Comparison of ENCODE assay signal across 15 cellular contexts in genomic region chr3:153972862-153973261, GRCh38.
A peak's percentile ranks its signal among the peaks of the same experiment; 100 is the strongest.
DNase-seq lines count a peak whose midpoint lies in the region; ATAC-seq and TF ChIP-seq lines count a peak whose summit lies in the region.
"Had no signal": no experiment of that assay in that cellular context is flagged by ENCODE, and none has a peak within 500 bp of the region (broad histone marks: within the 10 kb centered on the region; RNA-seq: fewer than 3 reads in every experiment).

No MANE protein-coding gene starts in this region.

- H3K9me3 Mint-ChIP-seq in activated T-helper 17 cell treated with anti-CD3 and anti-CD28 coated beads, Interleukin-2, amount 50 U/mL, for 72 hours = peaks cover 3% of the 10 kb centered on the region

- peaks cover 3% of the 10 kb centered on the region for H3K4me1 Mint-ChIP-seq in activated T-helper 17 cell treated with anti-CD3 and anti-CD28 coated beads, Interleukin-2, amount 50 U/mL, for 72 hours
- H3K4me1 Mint-ChIP-seq: CD4-positive, CD25-positive, alpha-beta regulatory T cell had no signal

- peaks cover 3 to 34% (median 8%) of the 10 kb centered on the region in 3 donors for H3K4me1 ChIP-seq in gastroesophageal sphincter
- H3K4me1 ChIP-seq: colonic mucosa had no signal

- no peaks in the 10 kb centered on the region for H3K27me3 ChIP-seq in gastroesophageal sphincter
- H3K27me3 ChIP-seq: colonic mucosa had no signal

- no peaks in the 10 kb centered on the region for H3K9me3 ChIP-seq in gastroesophageal sphincter
- H3K9me3 ChIP-seq: colonic mucosa had no signal

- WGBS in gastroesophageal sphincter (ENCODE audit: low coverage in 1 of 2), 2 donors = 40 to 91% methylated on average over 1 of the region's 1 CpG

- TF ChIP-seq EP300 in gastroesophageal sphincter (IDR thresholded peaks at IDR 0.05) = no peak

- no peaks in the 10 kb centered on the region for H3K36me3 Mint-ChIP-seq in activated T-helper 17 cell treated with anti-CD3 and anti-CD28 coated beads, Interleukin-2, amount 50 U/mL, for 72 hours (ENCODE audit: low read depth)
- H3K36me3 Mint-ChIP-seq: CD4-positive, CD25-positive, alpha-beta regulatory T cell had no signal

- TF ChIP-seq POLR2A in gastroesophageal sphincter (IDR thresholded peaks at IDR 0.05) = no peak

- peaks cover 9% of the 10 kb centered on the region for H3K27me3 Mint-ChIP-seq in activated T-helper 17 cell treated with anti-CD3 and anti-CD28 coated beads, Interleukin-2, amount 50 U/mL, for 72 hours
- H3K27me3 Mint-ChIP-seq: CD4-positive, CD25-positive, alpha-beta regulatory T cell had no signal

- H3K27ac ChIP-seq in gastroesophageal sphincter = no peak overlapping the region
- H3K27ac ChIP-seq: colonic mucosa had no signal

- H3K4me3 Mint-ChIP-seq in activated T-helper 17 cell treated with anti-CD3 and anti-CD28 coated beads, Interleukin-2, amount 50 U/mL, for 72 hours = no peak overlapping the region
- H3K4me3 Mint-ChIP-seq: CD4-positive, CD25-positive, alpha-beta regulatory T cell had no signal

- no peak overlapping the region for H3K27ac Mint-ChIP-seq in activated T-helper 17 cell treated with anti-CD3 and anti-CD28 coated beads, Interleukin-2, amount 50 U/mL, for 72 hours
- H3K27ac Mint-ChIP-seq: CD4-positive, CD25-positive, alpha-beta regulatory T cell had no signal

- no peaks in the 10 kb centered on the region for H3K36me3 ChIP-seq in gastroesophageal sphincter
- H3K36me3 ChIP-seq: colonic mucosa had no signal

- ATAC-seq in GM19025 (IDR thresholded peaks at IDR 0.05; ENCODE audit: low read depth, unreplicated experiment) (peak; percentile 65), GM21619 (IDR thresholded peaks at IDR 0.05; ENCODE audit: unreplicated experiment) (peak; percentile 55), HG03039 (IDR thresholded peaks at IDR 0.05; ENCODE audit: unreplicated experiment) (peak; percentile 57), gastroesophageal sphincter (no peak)
- peak; percentile 29 for ATAC-seq in activated T-helper 17 cell treated with anti-CD3 and anti-CD28 coated beads, Interleukin-2, amount 50 U/mL, for 72 hours (replicated peaks)
- ATAC-seq: esophagus mucosa had no signal

- no peak overlapping the region for H3K4me3 ChIP-seq in gastroesophageal sphincter
- H3K4me3 ChIP-seq: colonic mucosa had no signal

- DNase-seq in superior temporal gyrus (ENCODE audit: extremely low spot score) = no peak
- DNase-seq in DMS153 treated with DMSO at 0.1 percent for 48 hours (lab: John Stamatoyannopoulos, UW; ENCODE audit: unreplicated experiment) = no peak
- DNase-seq: activated T-cell treated with anti-CD3 and anti-CD28 coated beads, Interleukin-2, amount 50 U/mL, for 1 hour; amniotic stem cell; CD4-positive, CD25-positive, alpha-beta regulatory T cell; colonic mucosa; hypothalamus; NCI-H2171; OCI-M1 had no signal

- TF ChIP-seq CTCF in gastroesophageal sphincter (IDR thresholded peaks at IDR 0.05) = no peak
